Comparison of ENCODE assay signal across 18 cellular contexts in genomic region chr21:34671891-34672290, GRCh38. TPM values are rescaled to one million over a fixed set of nuclear protein-coding genes. Genes with fewer than 3 reads are reported as not detected.
"Had no signal": no experiment of that assay in that cellular context is flagged by ENCODE, and none has a peak within 500 bp of the region (broad histone marks: within the 10 kb centered on the region; RNA-seq: fewer than 3 reads in every experiment).

No MANE protein-coding gene starts in this region.

- FAIRE-seq: astrocyte, kidney had no signal

- H3K9me3 Mint-ChIP-seq: dendritic cell treated with granulocyte-macrophage colony-stimulating factor and Interleukin-4, amounts not matched to agents 40 ng/mL and 50 ng/mL, for 4 days; mesothelial cell of epicardium had no signal

- H3K4me3 Mint-ChIP-seq: dendritic cell treated with granulocyte-macrophage colony-stimulating factor and Interleukin-4, amounts not matched to agents 40 ng/mL and 50 ng/mL, for 4 days had no signal

- H3K36me3 Mint-ChIP-seq: mesothelial cell of epicardium had no signal

- H3K9me3 ChIP-seq: adrenal gland, gastrocnemius medialis, left lung, ovary, tibial artery had no signal

- DNase-seq: activated CD4-positive, CD25-positive, alpha-beta regulatory T cell treated with anti-CD3 and anti-CD28 coated beads, Interleukin-2, amount 50 U/mL, for 72 hours; adrenal gland; effector CD8-positive, alpha-beta T cell; gastrocnemius medialis; head of caudate nucleus; kidney; left lung; ovary; sigmoid colon; stimulated activated naive CD4-positive, alpha-beta T cell; T-helper 2 cell; tibial artery had no signal

- ATAC-seq: esophagus mucosa, gastrocnemius medialis, left lung had no signal

- H3K36me3 ChIP-seq: adrenal gland, gastrocnemius medialis, left lung, ovary, sigmoid colon, tibial artery had no signal

- H3K4me3 ChIP-seq: adrenal gland, gastrocnemius medialis, ovary, sigmoid colon, tibial artery had no signal

- H3K27me3 ChIP-seq: ovary had no signal

- H3K27ac ChIP-seq: adrenal gland, gastrocnemius medialis, left lung, ovary, sigmoid colon, tibial artery, VCaP had no signal

- H3K27ac Mint-ChIP-seq: dendritic cell treated with granulocyte-macrophage colony-stimulating factor and Interleukin-4, amounts not matched to agents 40 ng/mL and 50 ng/mL, for 4 days; mesothelial cell of epicardium had no signal

RNA-seq across cellular contexts. Expression of gene CLIC6, which starts 3.1 kb away (rescaled TPM):
- total RNA-seq: lung microvascular endothelial cell had no signal
